ENCODE assay signal across 9 cellular contexts in genomic region chr10:10872035-10872673, GRCh38.
A peak's percentile ranks its signal among the peaks of the same experiment; 100 is the strongest.
DNase-seq lines count a peak whose midpoint lies in the region; ATAC-seq and TF ChIP-seq lines count a peak whose summit lies in the region.
"Had no signal": no experiment of that assay in that cellular context is flagged by ENCODE, and none has a peak within 500 bp of the region (broad histone marks: within the 10 kb centered on the region; RNA-seq: fewer than 3 reads in every experiment).

No MANE protein-coding gene starts in this region.

- H3K27me3 ChIP-seq in esophagus squamous epithelium (no peaks in the 10 kb centered on the region), mesenchymal stem cell (ENCODE audit: control insufficient read depth in 1 of 2, insufficient read depth in 1 of 2, low read length in 2 of 2) (no peaks in the 10 kb centered on the region), upper lobe of right lung (no peaks in the 10 kb centered on the region)

- H3K9me3 ChIP-seq in esophagus squamous epithelium (no peaks in the 10 kb centered on the region), mesenchymal stem cell (ENCODE audit: control insufficient read depth, low read length) (no peaks in the 10 kb centered on the region), upper lobe of right lung (no peaks in the 10 kb centered on the region)

- peaks cover 9 to 51% (median 16%) of the 10 kb centered on the region in 5 donors for H3K27me3 Mint-ChIP-seq in naive thymus-derived CD8-positive, alpha-beta T cell

- WGBS in esophagus squamous epithelium, 2 donors, result 20 to 24% methylated on average over 6 of the region's 6 CpGs
- WGBS in mesenchymal stem cell, result 8% methylated on average over 4 of the region's 6 CpGs

- H3K79me1 ChIP-seq in mesenchymal stem cell (replicated peaks; ENCODE audit: low read length, poor library complexity, severe bottlenecking), result no peaks in the 10 kb centered on the region

- peak overlapping the region; percentile 92 for H3K9ac ChIP-seq in mesenchymal stem cell (ENCODE audit: low read length)

- no peak overlapping the region for H2AK5ac ChIP-seq in mesenchymal stem cell (ENCODE audit: low read length, severe bottlenecking)

- H3K27ac ChIP-seq in esophagus squamous epithelium (peak overlapping the region; percentile 34 to 69 (median 57)), mesenchymal stem cell (ENCODE audit: low read length, poor library complexity, severe bottlenecking) (peak overlapping the region; percentile 92), upper lobe of right lung (peak overlapping the region; percentile 74)

- H2BK120ac ChIP-seq in mesenchymal stem cell (ENCODE audit: low read depth, low read length), result no peak overlapping the region

- no peak overlapping the region for H2AFZ ChIP-seq in mesenchymal stem cell (ENCODE audit: low read depth, low read length)

- no peak overlapping the region for H2BK12ac ChIP-seq in mesenchymal stem cell (ENCODE audit: low read length in 2 of 2)

- no peak overlapping the region for H2BK15ac ChIP-seq in mesenchymal stem cell (ENCODE audit: low read depth, poor library complexity, severe bottlenecking)

- ATAC-seq in upper lobe of right lung, result peak; percentile 87
- no peak for ATAC-seq in naive thymus-derived CD8-positive, alpha-beta T cell

- TF ChIP-seq POLR2A in esophagus squamous epithelium (IDR thresholded peaks at IDR 0.05), result no peak

- H3K4me3 Mint-ChIP-seq in naive thymus-derived CD8-positive, alpha-beta T cell, result no peak overlapping the region

- H4K91ac ChIP-seq in mesenchymal stem cell (ENCODE audit: low read length), result no peak overlapping the region

- H3K9me3 Mint-ChIP-seq in naive thymus-derived CD8-positive, alpha-beta T cell, result peaks cover 0 to 3% (median 0%) of the 10 kb centered on the region in 9 donors

- TF ChIP-seq CTCF in esophagus squamous epithelium (IDR thresholded peaks at IDR 0.05) (no peak), upper lobe of right lung (IDR thresholded peaks at IDR 0.05) (no peak)

- H3K4me1 ChIP-seq in esophagus squamous epithelium, result peaks cover 0 to 9% (median 8%) of the 10 kb centered on the region in 3 donors
- H3K4me1 ChIP-seq in mesenchymal stem cell (ENCODE audit: control insufficient read depth, insufficient read depth, low read depth, low read length), result peaks cover 10% of the 10 kb centered on the region
- H3K4me1 ChIP-seq in upper lobe of right lung, result peaks cover 5% of the 10 kb centered on the region

- H3K14ac ChIP-seq in mesenchymal stem cell (ENCODE audit: low read length in 2 of 2), result no peak overlapping the region

- no peak overlapping the region for H3K4me2 ChIP-seq in mesenchymal stem cell (ENCODE audit: low read length, poor library complexity, severe bottlenecking)

- H3K4me3 ChIP-seq in esophagus squamous epithelium (no peak overlapping the region), mesenchymal stem cell (ENCODE audit: insufficient read depth in 1 of 2, low read depth in 1 of 2, low read length in 2 of 2) (peak overlapping the region in 1 of 2 experiments; percentile 10), upper lobe of right lung (no peak overlapping the region)

- H3K4me1 Mint-ChIP-seq in naive thymus-derived CD8-positive, alpha-beta T cell, result no peaks in the 10 kb centered on the region

- no peak overlapping the region for H3K18ac ChIP-seq in mesenchymal stem cell (ENCODE audit: low read depth in 1 of 2, low read length in 2 of 2)

- H3K36me3 ChIP-seq in esophagus squamous epithelium, result no peaks in the 10 kb centered on the region
- no peaks in the 10 kb centered on the region for H3K36me3 ChIP-seq in mesenchymal stem cell (ENCODE audit: control insufficient read depth in 1 of 2, insufficient read depth in 2 of 2, low read depth in 1 of 2, low read length in 2 of 2)
- no peaks in the 10 kb centered on the region for H3K36me3 ChIP-seq in upper lobe of right lung

- H3K4ac ChIP-seq in mesenchymal stem cell (ENCODE audit: low read depth in 1 of 2, low read length in 2 of 2), result no peak overlapping the region

- no peak overlapping the region for H2BK5ac ChIP-seq in mesenchymal stem cell (ENCODE audit: low read depth, low read length, poor library complexity, severe bottlenecking)

- H4K8ac ChIP-seq in mesenchymal stem cell (ENCODE audit: low read length), result no peak overlapping the region

- peak; percentile 61 for DNase-seq in M059J (ENCODE audit: low read depth)
- DNase-seq in esophagus squamous epithelium (lab: John Stamatoyannopoulos, UW), result no peak
- DNase-seq in mesenchymal stem cell, result peak; percentile 96
- DNase-seq in upper lobe of right lung, result no peak
- DNase-seq in NCI-H526 (lab: John Stamatoyannopoulos, UW), result no peak
- no peak for DNase-seq in naive thymus-derived CD8-positive, alpha-beta T cell
- no peak for DNase-seq in stimulated activated CD4-positive, alpha-beta T cell treated with anti-CD3 and anti-CD28 coated beads, Interleukin-4, amount 100 ng/mL, for 1 hour
- DNase-seq: GOT3, OCI-M1 had no signal

- POLR2A ChIA-PET in naive thymus-derived CD8-positive, alpha-beta T cell (lab: Charles Lee), result no interaction called here

- intact Hi-C loops in esophagus squamous epithelium (cut with DNase I), result no loop called here
- intact Hi-C loops in upper lobe of right lung (cut with DNase I), result no loop called here

- no peak overlapping the region for H3K23ac ChIP-seq in mesenchymal stem cell (ENCODE audit: low read length in 2 of 2)

- no peak overlapping the region for H3K27ac Mint-ChIP-seq in naive thymus-derived CD8-positive, alpha-beta T cell

- no peaks in the 10 kb centered on the region for H3K36me3 Mint-ChIP-seq in naive thymus-derived CD8-positive, alpha-beta T cell

Comparison
In these comparisons a context has a peak if more than half of its experiments do, and no peak if none do; other contexts are left out.
1. DNase-seq: peak in M059J (single experiment) and mesenchymal stem cell (single experiment); none in esophagus squamous epithelium (single experiment), upper lobe of right lung (single experiment), NCI-H526 (0 of 2), naive thymus-derived CD8-positive, alpha-beta T cell (0 of 10) and stimulated activated CD4-positive, alpha-beta T cell treated with anti-CD3 and anti-CD28 coated beads, Interleukin-4, amount 100 ng/mL, for 1 hour (single experiment).
2. Peak in every context shown above with its lines, with median percentiles within 50 percentile points of each other: H3K27ac ChIP-seq.